In genomic region chr6:107536183-107536582, GRCh38 we compare ENCODE assay signal across 30 cellular contexts.
DNase-seq lines count a peak whose midpoint lies in the region; ATAC-seq and TF ChIP-seq lines count a peak whose summit lies in the region.
"Had no signal": no experiment of that assay in that cellular context is flagged by ENCODE, and none has a peak within 500 bp of the region (broad histone marks: within the 10 kb centered on the region; RNA-seq: fewer than 3 reads in every experiment).

No MANE protein-coding gene starts in this region.

- CTCF ChIA-PET in HEK293T (lab: Yijun Ruan, JAX), result no interaction called here

- no peak overlapping the region for H3K4me3 ChIP-seq in GM12865 (ENCODE audit: low read depth, low read length)
- H3K4me3 ChIP-seq: gastroesophageal sphincter, GM23248, lung, ovary, PC-9, skin epidermis, upper lobe of right lung had no signal

- DNase-seq in GM12865 (ENCODE audit: low read depth) (peak; percentile 44), HEK293T (ENCODE audit: extremely low spot score) (no peak), NCI-H69 (lab: John Stamatoyannopoulos, UW) (peak; percentile 42), NCI-H446 treated with DMSO at 0.1 percent for 48 hours (lab: John Stamatoyannopoulos, UW) (no peak), COLO668 (lab: John Stamatoyannopoulos, UW; ENCODE audit: unreplicated experiment) (no peak)
- no peak for DNase-seq in activated naive CD8-positive, alpha-beta T cell treated with anti-CD3 and anti-CD28 coated beads, Interleukin-2, amount 50 U/mL, for 24 hours
- no peak for DNase-seq in activated CD4-positive, alpha-beta T cell treated with anti-CD3 and anti-CD28 coated beads for 1 hour
- DNase-seq: activated CD4-positive, alpha-beta T cell treated with anti-CD3 and anti-CD28 coated beads for 36 hours; activated effector memory CD4-positive, alpha-beta T cell treated with Interleukin-2 at 50 U/mL for 16 hours; anterior cingulate cortex; BE2C; CD8-positive, alpha-beta T cell; DMS 273 treated with DMSO at 0.1 percent for 48 hours; GM23248; hippocampal formation; KG1; natural killer cell; NCI-H1436; NCI-H524; ovary; PC-9; Right ventricle myocardium superior; stimulated activated naive CD4-positive, alpha-beta T cell; upper lobe of right lung had no signal

- TF ChIP-seq CTCF in GM12865 (IDR thresholded peaks at IDR 0.05; ENCODE audit: insufficient read depth, low read depth, low read length, missing control alignments) (no peak), nephron (IDR thresholded peaks at IDR 0.05; ENCODE audit: unreplicated experiment in 3 of 3) (no peak)

- H3K27me3 Mint-ChIP-seq in nephron (ENCODE audit: low read depth), result no peaks in the 10 kb centered on the region
- H3K27me3 Mint-ChIP-seq in activated naive CD8-positive, alpha-beta T cell treated with anti-CD3 and anti-CD28 coated beads, Interleukin-2, amount 50 U/mL, for 24 hours, result peaks cover 4% of the 10 kb centered on the region
- H3K27me3 Mint-ChIP-seq: activated naive CD8-positive, alpha-beta T cell had no signal

- POLR2A ChIA-PET in HEK293T (lab: Yijun Ruan, JAX), result no interaction called here

- H3K27ac Mint-ChIP-seq in nephron, result peak overlapping the region; percentile 31 to 52 (median 50)
- no peak overlapping the region for H3K27ac Mint-ChIP-seq in activated naive CD8-positive, alpha-beta T cell treated with anti-CD3 and anti-CD28 coated beads, Interleukin-2, amount 50 U/mL, for 24 hours
- H3K27ac Mint-ChIP-seq: activated CD4-positive, alpha-beta T cell treated with anti-CD3 and anti-CD28 coated beads for 36 hours; activated naive CD8-positive, alpha-beta T cell; CD8-positive, alpha-beta T cell; natural killer cell; T-helper 2 cell treated with Interferon-gamma antibody and Interleukin-4, amounts not matched to agents 5 μg/mL and 100 μg/mL, for 36 hours had no signal

- no peaks in the 10 kb centered on the region for H3K9me3 Mint-ChIP-seq in nephron
- H3K9me3 Mint-ChIP-seq in activated naive CD8-positive, alpha-beta T cell treated with anti-CD3 and anti-CD28 coated beads, Interleukin-2, amount 50 U/mL, for 24 hours, result no peaks in the 10 kb centered on the region
- H3K9me3 Mint-ChIP-seq: CD8-positive, alpha-beta T cell; natural killer cell; T-helper 2 cell treated with Interferon-gamma antibody and Interleukin-4, amounts not matched to agents 5 μg/mL and 100 μg/mL, for 36 hours had no signal

- ATAC-seq in activated naive CD8-positive, alpha-beta T cell treated with anti-CD3 and anti-CD28 coated beads, Interleukin-2, amount 50 U/mL, for 24 hours, result no peak
- ATAC-seq: activated CD4-positive, alpha-beta T cell treated with anti-CD3 and anti-CD28 coated beads for 36 hours; CD8-positive, alpha-beta T cell; gastroesophageal sphincter; natural killer cell; upper lobe of right lung had no signal

- peaks cover 18% of the 10 kb centered on the region for H3K36me3 Mint-ChIP-seq in nephron (ENCODE audit: low read depth)
- H3K36me3 Mint-ChIP-seq in activated naive CD8-positive, alpha-beta T cell treated with anti-CD3 and anti-CD28 coated beads, Interleukin-2, amount 50 U/mL, for 24 hours (ENCODE audit: low read depth), result no peaks in the 10 kb centered on the region
- H3K36me3 Mint-ChIP-seq: activated naive CD8-positive, alpha-beta T cell; CD8-positive, alpha-beta T cell; natural killer cell had no signal

- no peak overlapping the region for H3K4me3 Mint-ChIP-seq in nephron
- H3K4me3 Mint-ChIP-seq in activated naive CD8-positive, alpha-beta T cell treated with anti-CD3 and anti-CD28 coated beads, Interleukin-2, amount 50 U/mL, for 24 hours, result no peak overlapping the region
- H3K4me3 Mint-ChIP-seq: activated CD4-positive, alpha-beta T cell treated with anti-CD3 and anti-CD28 coated beads for 36 hours; activated naive CD8-positive, alpha-beta T cell; CD8-positive, alpha-beta T cell; natural killer cell; T-helper 2 cell treated with Interferon-gamma antibody and Interleukin-4, amounts not matched to agents 5 μg/mL and 100 μg/mL, for 36 hours had no signal

- peaks cover 56% of the 10 kb centered on the region for H3K4me1 Mint-ChIP-seq in nephron
- no peaks in the 10 kb centered on the region for H3K4me1 Mint-ChIP-seq in activated naive CD8-positive, alpha-beta T cell treated with anti-CD3 and anti-CD28 coated beads, Interleukin-2, amount 50 U/mL, for 24 hours
- H3K4me1 Mint-ChIP-seq: activated CD4-positive, alpha-beta T cell treated with anti-CD3 and anti-CD28 coated beads for 36 hours; natural killer cell had no signal

TF ChIP-seq in HEK293T, 16 proteins besides CTCF, POLR2A, EP300 and RAD21:
- 0 out of 2 replicates have a peak, but pooled peaks have one; percentile 17 for TF ChIP-seq PKNOX1 (IDR thresholded peaks at IDR 0.05)
- no peak for TF ChIP-seq SP1 (IDR thresholded peaks at IDR 0.05)

Comparison
In these comparisons a context has a peak if more than half of its experiments do, and no peak if none do; other contexts are left out.
1. DNase-seq: peak in GM12865 (single experiment) and NCI-H69 (single experiment); none in HEK293T (single experiment), activated naive CD8-positive, alpha-beta T cell treated with anti-CD3 and anti-CD28 coated beads, Interleukin-2, amount 50 U/mL, for 24 hours (single experiment), NCI-H446 treated with DMSO at 0.1 percent for 48 hours (single experiment), activated CD4-positive, alpha-beta T cell treated with anti-CD3 and anti-CD28 coated beads for 1 hour (single experiment) and COLO668 (single experiment).